17 cellular contexts compared by ENCODE assay signal in genomic region chr14:71309756-71310155, GRCh38. TPM values are rescaled to one million over a fixed set of nuclear protein-coding genes. Genes with fewer than 3 reads are reported as not detected.
DNase-seq lines count a peak whose midpoint lies in the region; ATAC-seq, FAIRE-seq and TF ChIP-seq lines count a peak whose summit lies in the region.
"Had no signal": no experiment of that assay in that cellular context is flagged by ENCODE, and none has a peak within 500 bp of the region (broad histone marks: within the 10 kb centered on the region; RNA-seq: fewer than 3 reads in every experiment).

No MANE protein-coding gene starts in this region.

- no peaks in the 10 kb centered on the region for H4K20me1 ChIP-seq in HepG2 (ENCODE audit: insufficient read depth, low read length)
- H4K20me1 ChIP-seq: BLaER1 had no signal

- WGBS in HepG2 (ENCODE audit: low lambda C conversion rate): 72% methylated on average over 2 of the region's 2 CpGs

- H3K9me3 ChIP-seq in BE2C (no peaks in the 10 kb centered on the region), HepG2 (ENCODE audit: low read length) (no peaks in the 10 kb centered on the region)

- no peaks in the 10 kb centered on the region for H3K79me2 ChIP-seq in HepG2 (ENCODE audit: insufficient read depth, low read length)
- H3K79me2 ChIP-seq: parathyroid adenoma had no signal

- no peak overlapping the region for H2AFZ ChIP-seq in HepG2 (ENCODE audit: low read length)
- H2AFZ ChIP-seq: parathyroid adenoma had no signal

- no TSS peak for BruUV-seq in HepG2 (replicated peaks; lab: Mats Ljungman, UMichigan)

- in situ Hi-C loops in HepG2 (cut with HindIII; ENCODE audit: extremely low pct_ligation_motif_present, low pct_unique_long_range_greater_than_20kb): no loop called here

- no peak overlapping the region for H3K9ac ChIP-seq in HepG2 (ENCODE audit: insufficient read depth, low read depth, low read length)
- H3K9ac ChIP-seq: BLaER1, parathyroid adenoma had no signal

- TF ChIP-seq RAD21 in HepG2 (CRISPR knock-in tag; IDR thresholded peaks at IDR 0.05): no peak

- TF ChIP-seq EP300 in HepG2 (IDR thresholded peaks at IDR 0.05; ENCODE audit: low read depth in 2 of 2, low read length in 2 of 2) (no peak), HepG2 (CRISPR knock-in tag; IDR thresholded peaks at IDR 0.05; ENCODE audit: borderline replicate concordance) (no peak)

- CTCF ChIA-PET in HepG2 (lab: Yijun Ruan, JAX; ENCODE audit: low intra/inter-chr PET ratio, low total read pairs): no interaction called here

- H3K36me3 ChIP-seq in BE2C (no peaks in the 10 kb centered on the region), bronchial epithelial cell (ENCODE audit: control insufficient read depth, insufficient read depth, low read length) (no peaks in the 10 kb centered on the region), HepG2 (replicated peaks in 1 of 2; ENCODE audit: control insufficient read depth in 1 of 2, insufficient read depth in 2 of 2, low read length in 2 of 2) (no peaks in the 10 kb centered on the region)
- H3K36me3 ChIP-seq: BLaER1 had no signal

- peak; percentile 65 for ATAC-seq in HepG2
- ATAC-seq in GM19395 (IDR thresholded peaks at IDR 0.05; ENCODE audit: unreplicated experiment): no peak
- no peak for ATAC-seq in HG02623 (IDR thresholded peaks at IDR 0.05; ENCODE audit: unreplicated experiment)
- ATAC-seq: activated CD8-positive, alpha-beta memory T cell treated with anti-CD3 and anti-CD28 coated beads, Interleukin-2, amount 10 ng/mL, durations not matched to agents 7 days and 5 days had no signal

- DNase-seq in BE2C (no peak), HTR-8/SVneo (ENCODE audit: insufficient read length, low spot score) (peak; percentile 26), bronchial epithelial cell (ENCODE audit: low read depth) (no peak), HepG2 (ENCODE audit: low spot score) (no peak), HuH-7.5 (ENCODE audit: low spot score) (no peak), superior temporal gyrus (ENCODE audit: extremely low spot score) (no peak)
- DNase-seq: activated CD8-positive, alpha-beta memory T cell treated with anti-CD3 and anti-CD28 coated beads, Interleukin-2, amount 10 ng/mL, durations not matched to agents 7 days and 5 days; DMS79 treated with DMSO at 0.1 percent for 48 hours; NCI-H1105; NCI-H2227 treated with DMSO at 0.1 percent for 48 hours; stimulated activated CD4-positive, alpha-beta T cell treated with anti-CD3 and anti-CD28 coated beads, Interleukin-15, amount 100 ng/mL, for 24 hours; substantia nigra had no signal

- intact Hi-C loops in HepG2 (cut with micrococcal nuclease; ENCODE audit: unreplicated experiment): no loop called here

- no peak for TF ChIP-seq POLR2A in HepG2 (IDR thresholded peaks at IDR 0.05; ENCODE audit: insufficient read depth in 1 of 2, low read depth in 2 of 2, low read length in 2 of 2)

- POLR2A ChIA-PET in HepG2 (lab: Yijun Ruan, JAX): no interaction called here

- TF ChIP-seq CTCF in BE2C (IDR thresholded peaks at IDR 0.05; ENCODE audit: low read depth, low read length): peak; percentile 19; the same call in 1 of the 2 replicates
- no peak for TF ChIP-seq CTCF in bronchial epithelial cell (IDR thresholded peaks at IDR 0.05; ENCODE audit: insufficient read depth, low read length, severe bottlenecking)
- TF ChIP-seq CTCF in HepG2 (CRISPR knock-in tag; IDR thresholded peaks at IDR 0.05): peak; percentile 36

- H3K4me1 ChIP-seq in BE2C: no peaks in the 10 kb centered on the region
- no peaks in the 10 kb centered on the region for H3K4me1 ChIP-seq in HepG2 (ENCODE audit: insufficient read depth, low read length)
- H3K4me1 ChIP-seq: BLaER1, parathyroid adenoma had no signal

- FAIRE-seq in HTR-8/SVneo (lab: Jason Lieb, UNC) (peak; percentile 86), bronchial epithelial cell (lab: Jason Lieb, UNC) (peak; percentile 28), HepG2 (lab: Jason Lieb, UNC) (no peak)
- FAIRE-seq: islet of Langerhans had no signal

- no peak overlapping the region for H3K4me2 ChIP-seq in HepG2 (ENCODE audit: low read depth, low read length)
- H3K4me2 ChIP-seq: BLaER1 had no signal

- H3K27me3 ChIP-seq in BE2C (no peaks in the 10 kb centered on the region), bronchial epithelial cell (ENCODE audit: control insufficient read depth, insufficient read depth, low read length) (no peaks in the 10 kb centered on the region), HepG2 (ENCODE audit: control insufficient read depth in 1 of 2, insufficient read depth in 2 of 2, low read length in 2 of 2) (no peaks in the 10 kb centered on the region)
- H3K27me3 ChIP-seq: BLaER1 had no signal

- H3K27ac ChIP-seq in HepG2 (ENCODE audit: extremely low read length, insufficient read depth, low read length): no peak overlapping the region
- H3K27ac ChIP-seq: BLaER1, parathyroid adenoma had no signal

- H3K4me3 ChIP-seq in BE2C (ENCODE audit: low read depth, low read length): no peak overlapping the region
- no peak overlapping the region for H3K4me3 ChIP-seq in bronchial epithelial cell (ENCODE audit: low read depth, low read length)
- no peak overlapping the region for H3K4me3 ChIP-seq in HepG2 (replicated peaks in 1 of 3; ENCODE audit: insufficient read depth in 1 of 3, low read depth in 2 of 3, low read length in 3 of 3)
- H3K4me3 ChIP-seq: BLaER1 had no signal

TF ChIP-seq in HepG2, 621 proteins besides CTCF, POLR2A, EP300 and RAD21:
- peak; percentile 50; the same call in 1 of the 2 replicates for TF ChIP-seq ONECUT2 (CRISPR knock-in tag; IDR thresholded peaks at IDR 0.05)
- TF ChIP-seq STAG1 (CRISPR knock-in tag; IDR thresholded peaks at IDR 0.05): peak; percentile 50
- TF ChIP-seq ZNF367 (CRISPR knock-in tag; IDR thresholded peaks at IDR 0.05; ENCODE audit: borderline replicate concordance): no peak
TF ChIP-seq in HepG2: peak in this region for 2.

RNA-seq across cellular contexts. Expression of gene SIPA1L1, which starts 10.5 kb away (rescaled TPM):
- 31.4 TPM for polyA plus RNA-seq in BE2C (2012; ENCODE audit: insufficient read depth, insufficient read length, low read depth)
- total RNA-seq in bronchial epithelial cell (38.2 and 50.8 TPM in 2 replicates), HepG2 (2016; rRNA removed; fragmentation: Illumina TruSeq; extraction: Trizol) (23.6 and 25.2 TPM in 2 replicates)
- total RNA-seq in HepG2 (2016; cell fraction: cytosol; rRNA removed; fragmentation: Illumina TruSeq; extraction: Trizol; ENCODE audit: low read depth): 16.7 and 16.9 TPM in 2 replicates
- total RNA-seq in HepG2 (2016; cell fraction: insoluble cytoplasmic fraction; rRNA removed; fragmentation: Illumina TruSeq; extraction: Trizol): 20.2 TPM in 2 replicates
- 21.4 and 21.6 TPM in 2 replicates for total RNA-seq in HepG2 (2016; cell fraction: membrane; rRNA removed; fragmentation: Illumina TruSeq; extraction: Trizol)
- 32.8 and 36.6 TPM in 2 replicates for total RNA-seq in HepG2 (2016; cell fraction: nucleus; rRNA removed; fragmentation: Illumina TruSeq; extraction: Trizol)
- 12.8 and 13.4 TPM in 2 replicates for polyA plus RNA-seq in HepG2 (2011; rRNA removed)
- 10.8 and 12.1 TPM in 2 replicates for polyA plus RNA-seq in HepG2 (2011; cell fraction: cytosol; rRNA removed)
- 27.9 and 30.6 TPM in 2 replicates for polyA plus RNA-seq in HepG2 (2011; cell fraction: nucleus; rRNA removed)
- polyA plus RNA-seq in HepG2 (2012): 12.7 and 16.7 TPM in 2 replicates
- polyA plus RNA-seq in HepG2 (2016; cell fraction: cytosol; fragmentation: Illumina TruSeq; extraction: Trizol; ENCODE audit: low read depth): 2.1 and 2.3 TPM in 2 replicates
- polyA plus RNA-seq in HepG2 (2016; cell fraction: insoluble cytoplasmic fraction; fragmentation: Illumina TruSeq; extraction: Trizol; ENCODE audit: low read depth): 19.8 and 24.7 TPM in 2 replicates
- 6.8 and 8.6 TPM in 2 replicates for polyA plus RNA-seq in HepG2 (2016; cell fraction: membrane; fragmentation: Illumina TruSeq; extraction: Trizol; ENCODE audit: low read depth)
- polyA plus RNA-seq in HepG2 (2016; cell fraction: nucleus; fragmentation: Illumina TruSeq; extraction: Trizol; ENCODE audit: insufficient read depth, low read depth): 24.0 and 32.2 TPM in 2 replicates
- polyA minus RNA-seq in HepG2 (2011; rRNA and poly(A)+ RNA removed; ENCODE audit: low replicate concordance): 22.9 and 93.6 TPM in 2 replicates
- polyA minus RNA-seq in HepG2 (2011; cell fraction: cytosol; rRNA and poly(A)+ RNA removed): 19.1 and 23.1 TPM in 2 replicates
- polyA minus RNA-seq in HepG2 (2011; cell fraction: nucleus; rRNA and poly(A)+ RNA removed): 49.7 and 56.6 TPM in 2 replicates
